ENCODE assay signal across 27 cellular contexts in genomic region chr2:52347292-52347691, GRCh38.
"Had no signal": no experiment of that assay in that cellular context is flagged by ENCODE, and none has a peak within 500 bp of the region (broad histone marks: within the 10 kb centered on the region; RNA-seq: fewer than 3 reads in every experiment).

No MANE protein-coding gene starts in this region.

- H3K9me3 ChIP-seq: stomach, suprapubic skin, testis, thoracic aorta, thyroid gland, tibial artery, tibial nerve, transverse colon, upper lobe of left lung, upper lobe of right lung, uterus, vagina had no signal

- H3K27ac ChIP-seq: stomach, suprapubic skin, testis, thoracic aorta, thyroid gland, tibial artery, tibial nerve, transverse colon, upper lobe of left lung, upper lobe of right lung, uterus, vagina had no signal

- H3K4me3 ChIP-seq: stomach, suprapubic skin, testis, thoracic aorta, thyroid gland, tibial artery, tibial nerve, transverse colon, upper lobe of left lung, upper lobe of right lung, uterus, vagina had no signal

- H3K27me3 ChIP-seq: stomach, suprapubic skin, testis, thyroid gland, tibial artery, tibial nerve, transverse colon, upper lobe of left lung, upper lobe of right lung, uterus, vagina had no signal

- DNase-seq: stimulated activated CD4-positive, alpha-beta T cell treated with anti-CD3 and anti-CD28 coated beads, Interleukin-2, amount 100 ng/mL, for 48 hours; stimulated activated CD4-positive, alpha-beta T cell treated with anti-CD3 and anti-CD28 coated beads, Interleukin-4, amount 100 ng/mL, for 1 hour; stimulated activated CD4-positive, alpha-beta T cell treated with anti-CD3 and anti-CD28 coated beads, Interleukin-4, amount 100 ng/mL, for 24 hours; stimulated activated CD4-positive, alpha-beta T cell treated with anti-CD3 and anti-CD28 coated beads, Interleukin-4, amount 100 ng/mL, for 4 hours; stimulated activated CD8-positive, alpha-beta memory T cell treated with anti-CD3 and anti-CD28 coated beads, Interleukin-4, amount 100 ng/mL, for 48 hours; stimulated activated naive B cell treated with anti-CD40 and anti-IgM and Interleukin-4, amounts not matched to agents 10 μg/mL and 1 μg/mL and 100 μg/mL, for 72 hours; stimulated activated naive CD4-positive, alpha-beta T cell; stimulated activated naive CD4-positive, alpha-beta T cell treated with Interleukin-2 at 50 U/mL for 16 hours; stimulated activated naive CD8-positive, alpha-beta T cell treated with anti-CD3 and anti-CD28 coated beads, Interleukin-15, amount 100 ng/mL, for 72 hours; stimulated activated naive CD8-positive, alpha-beta T cell treated with anti-CD3 and anti-CD28 coated beads, Interleukin-15, Interleukin-2, amounts not matched to agents 100 U/mL and 50 U/mL, for 24 hours; stomach; substantia nigra; testis; thyroid gland; tibial artery; transverse colon; trophoblast cell; upper lobe of right lung; uterus had no signal

- ATAC-seq: stimulated activated effector memory CD8-positive, alpha-beta T cell treated with anti-CD3 and anti-CD28 coated beads, Interleukin-12 subunit alpha, Interleukin-12 subunit beta, amount 100 ng/mL, for 72 hours; stimulated activated memory B cell treated with anti-CD40 and anti-IgM and Interleukin-4, amounts not matched to agents 10 μg/mL and 1 μg/mL and 100 μg/mL, for 72 hours; stimulated activated naive B cell treated with anti-CD40 and anti-IgM and Interleukin-4, amounts not matched to agents 10 μg/mL and 1 μg/mL and 100 μg/mL, for 72 hours; stimulated activated naive CD8-positive, alpha-beta T cell treated with anti-CD3 and anti-CD28 coated beads, Interleukin-15, amount 100 ng/mL, for 72 hours; stimulated activated naive CD8-positive, alpha-beta T cell treated with anti-CD3 and anti-CD28 coated beads, Interleukin-15, Interleukin-2, amounts not matched to agents 100 U/mL and 50 U/mL, for 24 hours; upper lobe of right lung had no signal

- FAIRE-seq: urothelium cell line had no signal

- H3K4me1 ChIP-seq: stomach, suprapubic skin, testis, thyroid gland, tibial artery, tibial nerve, transverse colon, upper lobe of left lung, upper lobe of right lung, uterus, vagina had no signal

- H3K36me3 ChIP-seq: stomach, suprapubic skin, thoracic aorta, thyroid gland, tibial artery, tibial nerve, transverse colon, upper lobe of left lung, upper lobe of right lung, uterus, vagina had no signal
